In the genomic region with DNA sequence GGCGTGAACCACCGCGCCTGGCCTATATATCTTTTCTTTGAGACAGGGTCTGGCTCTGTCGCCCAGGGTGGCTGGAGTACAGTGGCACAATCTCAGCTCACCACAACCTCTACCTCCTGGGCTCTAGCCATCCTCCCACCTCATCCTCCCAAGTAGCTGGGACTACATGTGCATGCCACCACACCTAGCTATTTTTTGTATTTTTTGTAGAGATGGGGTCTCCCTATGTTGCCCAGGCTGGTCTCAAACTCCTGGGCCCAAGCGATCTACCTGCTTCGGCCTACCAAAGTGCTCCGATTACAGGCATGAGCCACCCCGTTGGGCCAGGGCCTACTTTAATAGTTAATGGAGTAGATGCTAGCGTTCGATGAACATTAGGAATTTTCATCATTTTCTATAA, we compare ENCODE assay signal across 1 cellular context.
TF ChIP-seq lines count a peak whose summit lies in the region.

No MANE protein-coding gene starts in this region.

TF ChIP-seq in GM12878, 131 proteins besides CTCF, POLR2A, EP300 and RAD21:
- TF ChIP-seq WRNIP1 (IDR thresholded peaks at IDR 0.05; ENCODE audit: borderline replicate concordance, low read depth, low read length), result no peak
- no peak for TF ChIP-seq ASH2L (IDR thresholded peaks at IDR 0.05; ENCODE audit: borderline replicate concordance, low read depth)
- TF ChIP-seq, protein P1, sequence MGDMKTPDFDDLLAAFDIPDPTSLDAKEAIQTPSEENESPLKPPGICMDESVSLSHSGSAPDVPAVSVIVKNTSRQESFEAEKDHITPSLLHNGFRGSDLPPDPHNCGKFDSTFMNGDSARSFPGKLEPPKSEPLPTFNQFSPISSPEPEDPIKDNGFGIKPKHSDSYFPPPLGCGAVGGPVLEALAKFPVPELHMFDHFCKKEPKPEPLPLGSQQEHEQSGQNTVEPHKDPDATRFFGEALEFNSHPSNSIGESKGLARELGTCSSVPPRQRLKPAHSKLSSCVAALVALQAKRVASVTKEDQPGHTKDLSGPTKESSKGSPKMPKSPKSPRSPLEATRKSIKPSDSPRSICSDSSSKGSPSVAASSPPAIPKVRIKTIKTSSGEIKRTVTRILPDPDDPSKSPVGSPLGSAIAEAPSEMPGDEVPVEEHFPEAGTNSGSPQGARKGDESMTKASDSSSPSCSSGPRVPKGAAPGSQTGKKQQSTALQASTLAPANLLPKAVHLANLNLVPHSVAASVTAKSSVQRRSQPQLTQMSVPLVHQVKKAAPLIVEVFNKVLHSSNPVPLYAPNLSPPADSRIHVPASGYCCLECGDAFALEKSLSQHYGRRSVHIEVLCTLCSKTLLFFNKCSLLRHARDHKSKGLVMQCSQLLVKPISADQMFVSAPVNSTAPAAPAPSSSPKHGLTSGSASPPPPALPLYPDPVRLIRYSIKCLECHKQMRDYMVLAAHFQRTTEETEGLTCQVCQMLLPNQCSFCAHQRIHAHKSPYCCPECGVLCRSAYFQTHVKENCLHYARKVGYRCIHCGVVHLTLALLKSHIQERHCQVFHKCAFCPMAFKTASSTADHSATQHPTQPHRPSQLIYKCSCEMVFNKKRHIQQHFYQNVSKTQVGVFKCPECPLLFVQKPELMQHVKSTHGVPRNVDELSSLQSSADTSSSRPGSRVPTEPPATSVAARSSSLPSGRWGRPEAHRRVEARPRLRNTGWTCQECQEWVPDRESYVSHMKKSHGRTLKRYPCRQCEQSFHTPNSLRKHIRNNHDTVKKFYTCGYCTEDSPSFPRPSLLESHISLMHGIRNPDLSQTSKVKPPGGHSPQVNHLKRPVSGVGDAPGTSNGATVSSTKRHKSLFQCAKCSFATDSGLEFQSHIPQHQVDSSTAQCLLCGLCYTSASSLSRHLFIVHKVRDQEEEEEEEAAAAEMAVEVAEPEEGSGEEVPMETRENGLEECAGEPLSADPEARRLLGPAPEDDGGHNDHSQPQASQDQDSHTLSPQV (IDR thresholded peaks at IDR 0.05), result no peak
- no peak for TF ChIP-seq GABPA (IDR thresholded peaks at IDR 0.05; ENCODE audit: low read depth)
- no peak for TF ChIP-seq MXI1 (IDR thresholded peaks at IDR 0.05; ENCODE audit: low read depth, low read length)
- TF ChIP-seq SMARCA5 (IDR thresholded peaks at IDR 0.05), result no peak
